2 cellular contexts compared by ENCODE assay signal in the genomic region with DNA sequence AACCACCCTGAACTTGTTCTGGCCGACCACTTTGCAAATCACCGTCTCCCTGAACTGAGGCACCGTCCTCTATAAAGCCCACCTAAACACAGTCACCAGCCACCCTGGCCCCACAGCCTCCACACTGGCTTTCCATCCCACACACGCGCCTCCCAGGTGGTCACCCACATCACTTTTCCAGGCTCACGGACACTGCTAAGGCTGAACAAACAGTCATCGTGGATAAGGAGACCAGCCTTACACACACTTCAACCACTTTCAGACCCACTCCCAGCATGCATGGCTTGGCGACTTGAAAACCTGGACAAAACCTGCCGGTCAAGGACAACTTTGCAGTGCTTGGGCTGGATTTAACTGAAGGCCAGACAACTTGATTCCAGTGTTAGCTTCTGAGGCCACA.
TF ChIP-seq lines count a peak whose summit lies in the region.

No MANE protein-coding gene starts in this region.

TF ChIP-seq in Ishikawa, 13 proteins besides CTCF, POLR2A, EP300 and RAD21:
- TF ChIP-seq, protein P1, sequence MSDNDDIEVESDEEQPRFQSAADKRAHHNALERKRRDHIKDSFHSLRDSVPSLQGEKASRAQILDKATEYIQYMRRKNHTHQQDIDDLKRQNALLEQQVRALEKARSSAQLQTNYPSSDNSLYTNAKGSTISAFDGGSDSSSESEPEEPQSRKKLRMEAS (IDR thresholded peaks at IDR 0.05) = 0 out of 2 replicates have a peak, but pooled peaks have one; percentile 1
- TF ChIP-seq NFIC (IDR thresholded peaks at IDR 0.05) (no peak), TEAD4 (IDR thresholded peaks at IDR 0.05) (no peak), CEBPB (IDR thresholded peaks at IDR 0.05) (no peak), REST (IDR thresholded peaks at IDR 0.05; ENCODE audit: low read depth) (no peak; the same call in 1 of the 2 replicates), CREB1 (IDR thresholded peaks at IDR 0.05; ENCODE audit: low read depth) (no peak)

TF ChIP-seq in GM12878, 131 proteins besides CTCF, POLR2A, EP300 and RAD21:
- TF ChIP-seq MLLT1 (IDR thresholded peaks at IDR 0.05) = peak; percentile 89
- no peak for TF ChIP-seq NFXL1 (IDR thresholded peaks at IDR 0.05; ENCODE audit: borderline replicate concordance)
TF ChIP-seq in GM12878: peak in this region for 1.
